ENCODE assay signal across 14 cellular contexts in genomic region chr4:152360045-152360410, GRCh38.
DNase-seq lines count a peak whose midpoint lies in the region; ATAC-seq, FAIRE-seq and TF ChIP-seq lines count a peak whose summit lies in the region.
"Had no signal": no experiment of that assay in that cellular context is flagged by ENCODE, and none has a peak within 500 bp of the region (broad histone marks: within the 10 kb centered on the region; RNA-seq: fewer than 3 reads in every experiment).

No MANE protein-coding gene starts in this region.

- FAIRE-seq in bronchial epithelial cell (lab: Jason Lieb, UNC), result no peak
- FAIRE-seq: islet of Langerhans, RCC 7860 had no signal

- peak; percentile 5 for DNase-seq in DMS53 treated with DMSO at 0.1 percent for 48 hours (lab: John Stamatoyannopoulos, UW; ENCODE audit: unreplicated experiment)
- peak; percentile 62 for DNase-seq in bronchial epithelial cell (ENCODE audit: low read depth)
- no peak for DNase-seq in NCI-H2081 treated with DMSO at 0.1 percent for 48 hours (lab: John Stamatoyannopoulos, UW)
- DNase-seq in NCI-H748 (lab: John Stamatoyannopoulos, UW; ENCODE audit: unreplicated experiment), result no peak
- DNase-seq in immature natural killer cell, result no peak
- DNase-seq in SHP77 treated with DMSO at 0.1 percent for 48 hours (lab: John Stamatoyannopoulos, UW), result no peak
- DNase-seq: activated T-cell treated with anti-CD3 and anti-CD28 coated beads, Interleukin-2, amount 50 U/mL, for 4 hours had no signal

- ATAC-seq in GM19463 (IDR thresholded peaks at IDR 0.05; ENCODE audit: unreplicated experiment) (peak; percentile 52), HG03039 (IDR thresholded peaks at IDR 0.05; ENCODE audit: unreplicated experiment) (peak; percentile 50)
- ATAC-seq: activated T-cell treated with anti-CD3 and anti-CD28 coated beads, Interleukin-2, amount 50 U/mL, for 4 hours; natural killer cell treated with Interleukin-12 subunit alpha and Interleukin-12 subunit beta and Interleukin-15 and Interleukin-18, amount 100 ng/mL, for 72 hours had no signal

- H3K36me3 ChIP-seq in bronchial epithelial cell (ENCODE audit: control insufficient read depth, insufficient read depth, low read length), result no peaks in the 10 kb centered on the region
- H3K36me3 ChIP-seq: cardiac muscle cell had no signal

- no peak for TF ChIP-seq CTCF in bronchial epithelial cell (IDR thresholded peaks at IDR 0.05; ENCODE audit: insufficient read depth, low read length, severe bottlenecking)

- peaks cover 0 to 2% (median 2%) of the 10 kb centered on the region in 3 donors for H3K27me3 Mint-ChIP-seq in immature natural killer cell (ENCODE audit: low read depth in 3 of 3)
- H3K27me3 Mint-ChIP-seq: natural killer cell treated with Interleukin-12 subunit alpha and Interleukin-12 subunit beta and Interleukin-15 and Interleukin-18, amount 100 ng/mL, for 72 hours had no signal

- no peak overlapping the region for H3K27ac Mint-ChIP-seq in immature natural killer cell
- H3K27ac Mint-ChIP-seq: natural killer cell treated with Interleukin-12 subunit alpha and Interleukin-12 subunit beta and Interleukin-15 and Interleukin-18, amount 100 ng/mL, for 72 hours had no signal

- H3K27me3 ChIP-seq in bronchial epithelial cell (ENCODE audit: control insufficient read depth, insufficient read depth, low read length), result no peaks in the 10 kb centered on the region
- H3K27me3 ChIP-seq: BLaER1 treated with 17β-estradiol and CSF1 and Interleukin-3, amounts not matched to agents 10 nM and 100 nM; cardiac muscle cell had no signal

- peaks cover 18 to 22% of the 10 kb centered on the region in 2 donors for H3K4me1 Mint-ChIP-seq in immature natural killer cell

- H3K36me3 Mint-ChIP-seq in immature natural killer cell, result peaks cover 0 to 7% (median 0%) of the 10 kb centered on the region in 3 donors

- no peak overlapping the region for H3K4me3 Mint-ChIP-seq in immature natural killer cell
- H3K4me3 Mint-ChIP-seq: activated T-cell treated with anti-CD3 and anti-CD28 coated beads, Interleukin-2, amount 50 U/mL, for 4 hours; natural killer cell treated with Interleukin-12 subunit alpha and Interleukin-12 subunit beta and Interleukin-15 and Interleukin-18, amount 100 ng/mL, for 72 hours had no signal

- H3K9me3 Mint-ChIP-seq in immature natural killer cell, result no peaks in the 10 kb centered on the region
- H3K9me3 Mint-ChIP-seq: activated T-cell treated with anti-CD3 and anti-CD28 coated beads, Interleukin-2, amount 50 U/mL, for 4 hours; natural killer cell treated with Interleukin-12 subunit alpha and Interleukin-12 subunit beta and Interleukin-15 and Interleukin-18, amount 100 ng/mL, for 72 hours had no signal

- H3K4me3 ChIP-seq in bronchial epithelial cell (ENCODE audit: low read depth, low read length), result no peak overlapping the region
- H3K4me3 ChIP-seq: BLaER1 treated with 17β-estradiol and CSF1 and Interleukin-3, amounts not matched to agents 10 nM and 100 nM; cardiac muscle cell had no signal

Comparison
In these comparisons a context has a peak if more than half of its experiments do, and no peak if none do; other contexts are left out.
1. DNase-seq: peak in DMS53 treated with DMSO at 0.1 percent for 48 hours (single experiment) and bronchial epithelial cell (single experiment); none in NCI-H2081 treated with DMSO at 0.1 percent for 48 hours (single experiment), NCI-H748 (single experiment), immature natural killer cell (0 of 3) and SHP77 treated with DMSO at 0.1 percent for 48 hours (single experiment).